ENCODE assay signal across 1 cellular context in the genomic region with DNA sequence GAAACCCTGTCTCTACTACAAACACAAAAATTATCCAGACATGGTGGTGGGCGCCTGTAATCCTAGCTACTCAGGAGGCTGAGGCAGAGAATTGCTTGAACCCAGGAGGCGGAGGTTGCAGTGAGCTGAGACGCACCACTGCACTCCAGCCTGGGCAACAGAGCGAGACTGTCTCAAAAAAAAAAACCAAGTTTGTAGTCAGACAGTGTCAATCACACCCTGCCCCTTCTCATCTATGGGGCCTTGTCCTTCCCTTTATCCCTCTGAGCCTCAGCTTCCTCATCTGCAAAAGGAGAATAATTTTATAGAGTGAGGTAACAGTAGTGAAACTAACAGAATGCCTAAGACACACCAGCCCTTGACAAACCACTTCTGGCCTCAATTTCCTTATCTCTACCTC.
A peak's percentile ranks its signal among the peaks of the same experiment; 100 is the strongest.
TF ChIP-seq lines count a peak whose summit lies in the region.

No MANE protein-coding gene starts in this region.

TF ChIP-seq in liver, 16 proteins besides CTCF, POLR2A, EP300 and RAD21:
- peak in 1 of 2 donors; percentile 1 for TF ChIP-seq RXRA (IDR thresholded peaks at IDR 0.05)
TF ChIP-seq in liver: peak in this region for 1; not testable (repeated sequence) for 15.
